Comparison of ENCODE assay signal across 11 cellular contexts in the genomic region with DNA sequence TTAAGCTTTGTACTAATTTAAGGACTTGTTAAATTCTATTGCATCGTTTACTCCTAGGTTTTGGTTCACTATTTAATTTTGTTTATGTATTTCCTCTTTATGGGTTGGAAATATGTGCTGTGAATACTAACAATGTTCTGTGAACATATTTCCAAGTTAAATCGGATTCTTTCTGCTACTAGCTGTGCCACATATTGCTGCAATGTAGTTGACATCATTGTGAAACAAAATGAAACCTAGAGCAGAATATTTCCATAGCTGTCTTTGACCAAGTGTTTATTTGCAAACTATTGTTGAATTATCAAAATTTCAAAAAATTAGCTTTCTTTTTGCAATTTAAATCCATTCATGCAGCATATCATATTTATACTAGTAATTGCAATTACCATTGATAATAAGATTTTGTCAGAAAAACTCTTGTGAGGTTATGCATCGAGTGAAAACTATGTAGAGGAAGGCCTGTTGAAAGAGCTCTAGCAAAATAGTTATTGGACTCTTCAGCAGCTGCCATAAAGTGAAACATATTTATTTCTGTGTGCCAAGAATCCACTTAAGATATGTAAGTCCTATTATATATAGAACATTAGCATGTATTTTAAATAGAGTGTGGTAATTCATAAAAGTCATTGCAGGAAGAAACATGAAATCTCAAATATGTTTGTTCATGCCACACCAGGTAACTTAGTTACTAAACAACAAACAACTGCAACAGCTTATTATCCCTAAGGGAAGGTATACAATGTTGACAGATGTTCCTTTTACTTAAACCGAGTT.
"Had no signal": no experiment of that assay in that cellular context is flagged by ENCODE, and none has a peak within 500 bp of the region (broad histone marks: within the 10 kb centered on the region; RNA-seq: fewer than 3 reads in every experiment).

No MANE protein-coding gene starts in this region.

- H3K9me3 ChIP-seq: esophagus squamous epithelium, thoracic aorta had no signal

- H3K27ac Mint-ChIP-seq: activated naive CD4-positive, alpha-beta T cell treated with anti-CD3 and anti-CD28 coated beads, Interleukin-2, amount 50 U/mL, for 72 hours; stimulated activated naive CD8-positive, alpha-beta T cell treated with anti-CD3 and anti-CD28 coated beads, Interleukin-15, Interleukin-2, amounts not matched to agents 100 ng/mL and 50 ng/mL, for 24 hours had no signal

- H3K4me3 ChIP-seq: dorsolateral prefrontal cortex, esophagus squamous epithelium, thoracic aorta had no signal

- H3K27me3 ChIP-seq: dorsolateral prefrontal cortex, esophagus squamous epithelium had no signal

- H3K79me2 ChIP-seq: parathyroid adenoma had no signal

- H3K27me3 Mint-ChIP-seq: stimulated activated naive CD8-positive, alpha-beta T cell treated with anti-CD3 and anti-CD28 coated beads, Interleukin-15, Interleukin-2, amounts not matched to agents 100 ng/mL and 50 ng/mL, for 24 hours had no signal

- H3K4me3 Mint-ChIP-seq: stimulated activated naive CD8-positive, alpha-beta T cell treated with anti-CD3 and anti-CD28 coated beads, Interleukin-15, Interleukin-2, amounts not matched to agents 100 ng/mL and 50 ng/mL, for 24 hours had no signal

- H3K36me3 ChIP-seq: esophagus squamous epithelium, thoracic aorta had no signal

- H3K9ac ChIP-seq: parathyroid adenoma had no signal

- H3K4me1 ChIP-seq: esophagus squamous epithelium, parathyroid adenoma had no signal

- H2AFZ ChIP-seq: parathyroid adenoma had no signal

- DNase-seq: activated effector memory CD4-positive, alpha-beta T cell treated with Interleukin-2 at 50 U/mL for 16 hours; dorsolateral prefrontal cortex; esophagus squamous epithelium; kidney glomerular epithelial cell; midbrain; stimulated activated CD4-positive, alpha-beta T cell treated with anti-CD3 and anti-CD28 coated beads, Interleukin-4, amount 100 ng/mL, for 24 hours had no signal

- H3K27ac ChIP-seq: dorsolateral prefrontal cortex, esophagus squamous epithelium, parathyroid adenoma, thoracic aorta had no signal

- ATAC-seq: activated CD4-positive, CD25-positive, alpha-beta regulatory T cell treated with anti-CD3 and anti-CD28 coated beads, Interleukin-2, amount 50 U/mL, for 24 hours; activated naive CD4-positive, alpha-beta T cell treated with anti-CD3 and anti-CD28 coated beads, Interleukin-2, amount 50 U/mL, for 72 hours had no signal
